1 cellular context compared by ENCODE assay signal in genomic region chr7:113118074-113118959, GRCh38.
A peak's percentile ranks its signal among the peaks of the same experiment; 100 is the strongest.
TF ChIP-seq lines count a peak whose summit lies in the region.

SMIM30 (minus strand) TSS chr7:113118554; CDS start chr7:113117578, 976 bp downstream.

TF ChIP-seq in K562, 482 proteins besides CTCF, POLR2A, EP300 and RAD21 (continued from another document and continues in another):
- TF ChIP-seq, protein P1, sequence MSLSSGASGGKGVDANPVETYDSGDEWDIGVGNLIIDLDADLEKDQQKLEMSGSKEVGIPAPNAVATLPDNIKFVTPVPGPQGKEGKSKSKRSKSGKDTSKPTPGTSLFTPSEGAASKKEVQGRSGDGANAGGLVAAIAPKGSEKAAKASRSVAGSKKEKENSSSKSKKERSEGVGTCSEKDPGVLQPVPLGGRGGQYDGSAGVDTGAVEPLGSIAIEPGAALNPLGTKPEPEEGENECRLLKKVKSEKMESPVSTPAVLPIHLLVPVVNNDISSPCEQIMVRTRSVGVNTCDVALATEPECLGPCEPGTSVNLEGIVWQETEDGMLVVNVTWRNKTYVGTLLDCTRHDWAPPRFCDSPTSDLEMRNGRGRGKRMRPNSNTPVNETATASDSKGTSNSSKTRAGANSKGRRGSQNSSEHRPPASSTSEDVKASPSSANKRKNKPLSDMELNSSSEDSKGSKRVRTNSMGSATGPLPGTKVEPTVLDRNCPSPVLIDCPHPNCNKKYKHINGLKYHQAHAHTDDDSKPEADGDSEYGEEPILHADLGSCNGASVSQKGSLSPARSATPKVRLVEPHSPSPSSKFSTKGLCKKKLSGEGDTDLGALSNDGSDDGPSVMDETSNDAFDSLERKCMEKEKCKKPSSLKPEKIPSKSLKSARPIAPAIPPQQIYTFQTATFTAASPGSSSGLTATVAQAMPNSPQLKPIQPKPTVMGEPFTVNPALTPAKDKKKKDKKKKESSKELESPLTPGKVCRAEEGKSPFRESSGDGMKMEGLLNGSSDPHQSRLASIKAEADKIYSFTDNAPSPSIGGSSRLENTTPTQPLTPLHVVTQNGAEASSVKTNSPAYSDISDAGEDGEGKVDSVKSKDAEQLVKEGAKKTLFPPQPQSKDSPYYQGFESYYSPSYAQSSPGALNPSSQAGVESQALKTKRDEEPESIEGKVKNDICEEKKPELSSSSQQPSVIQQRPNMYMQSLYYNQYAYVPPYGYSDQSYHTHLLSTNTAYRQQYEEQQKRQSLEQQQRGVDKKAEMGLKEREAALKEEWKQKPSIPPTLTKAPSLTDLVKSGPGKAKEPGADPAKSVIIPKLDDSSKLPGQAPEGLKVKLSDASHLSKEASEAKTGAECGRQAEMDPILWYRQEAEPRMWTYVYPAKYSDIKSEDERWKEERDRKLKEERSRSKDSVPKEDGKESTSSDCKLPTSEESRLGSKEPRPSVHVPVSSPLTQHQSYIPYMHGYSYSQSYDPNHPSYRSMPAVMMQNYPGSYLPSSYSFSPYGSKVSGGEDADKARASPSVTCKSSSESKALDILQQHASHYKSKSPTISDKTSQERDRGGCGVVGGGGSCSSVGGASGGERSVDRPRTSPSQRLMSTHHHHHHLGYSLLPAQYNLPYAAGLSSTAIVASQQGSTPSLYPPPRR (CRISPR knock-in tag; IDR thresholded peaks at IDR 0.05; ENCODE audit: borderline replicate concordance), result no peak
- no peak for TF ChIP-seq ZNF449 (CRISPR knock-in tag; IDR thresholded peaks at IDR 0.05)
- peak; percentile 79 for TF ChIP-seq ZNF766 (CRISPR knock-in tag; conservative IDR thresholded peaks at IDR 0.05)
- TF ChIP-seq KLF16 (IDR thresholded peaks at IDR 0.05), result no peak
- TF ChIP-seq SIN3A (IDR thresholded peaks at IDR 0.05; ENCODE audit: borderline replicate concordance in 2 of 2, control insufficient read depth in 1 of 2, low read depth in 2 of 2, low read length in 2 of 2), result peak in 1 of 2 experiments; percentile 17; a peak in 1 of 4 replicates
- TF ChIP-seq, protein P2, sequence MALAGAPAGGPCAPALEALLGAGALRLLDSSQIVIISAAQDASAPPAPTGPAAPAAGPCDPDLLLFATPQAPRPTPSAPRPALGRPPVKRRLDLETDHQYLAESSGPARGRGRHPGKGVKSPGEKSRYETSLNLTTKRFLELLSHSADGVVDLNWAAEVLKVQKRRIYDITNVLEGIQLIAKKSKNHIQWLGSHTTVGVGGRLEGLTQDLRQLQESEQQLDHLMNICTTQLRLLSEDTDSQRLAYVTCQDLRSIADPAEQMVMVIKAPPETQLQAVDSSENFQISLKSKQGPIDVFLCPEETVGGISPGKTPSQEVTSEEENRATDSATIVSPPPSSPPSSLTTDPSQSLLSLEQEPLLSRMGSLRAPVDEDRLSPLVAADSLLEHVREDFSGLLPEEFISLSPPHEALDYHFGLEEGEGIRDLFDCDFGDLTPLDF (CRISPR knock-in tag; IDR thresholded peaks at IDR 0.05), result peak; percentile 40; the same call in 1 of the 2 replicates
- TF ChIP-seq KLF6 (CRISPR knock-in tag; IDR thresholded peaks at IDR 0.05; ENCODE audit: borderline replicate concordance), result peak; percentile 88; the same call in 1 of the 2 replicates
- TF ChIP-seq, protein P3, sequence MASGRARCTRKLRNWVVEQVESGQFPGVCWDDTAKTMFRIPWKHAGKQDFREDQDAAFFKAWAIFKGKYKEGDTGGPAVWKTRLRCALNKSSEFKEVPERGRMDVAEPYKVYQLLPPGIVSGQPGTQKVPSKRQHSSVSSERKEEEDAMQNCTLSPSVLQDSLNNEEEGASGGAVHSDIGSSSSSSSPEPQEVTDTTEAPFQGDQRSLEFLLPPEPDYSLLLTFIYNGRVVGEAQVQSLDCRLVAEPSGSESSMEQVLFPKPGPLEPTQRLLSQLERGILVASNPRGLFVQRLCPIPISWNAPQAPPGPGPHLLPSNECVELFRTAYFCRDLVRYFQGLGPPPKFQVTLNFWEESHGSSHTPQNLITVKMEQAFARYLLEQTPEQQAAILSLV (tag; IDR thresholded peaks at IDR 0.05), result no peak
- peak; percentile 76 for TF ChIP-seq CHD2 (IDR thresholded peaks at IDR 0.05; ENCODE audit: low read depth, low read length)
- TF ChIP-seq ZMIZ1 (IDR thresholded peaks at IDR 0.05; ENCODE audit: low read depth in 2 of 2, low read length in 2 of 2), result peak in 1 of 2 experiments; percentile 55; a peak in 1 of 4 replicates
- peak; percentile 81 for TF ChIP-seq EP400 (IDR thresholded peaks at IDR 0.05)
- TF ChIP-seq, protein P4, sequence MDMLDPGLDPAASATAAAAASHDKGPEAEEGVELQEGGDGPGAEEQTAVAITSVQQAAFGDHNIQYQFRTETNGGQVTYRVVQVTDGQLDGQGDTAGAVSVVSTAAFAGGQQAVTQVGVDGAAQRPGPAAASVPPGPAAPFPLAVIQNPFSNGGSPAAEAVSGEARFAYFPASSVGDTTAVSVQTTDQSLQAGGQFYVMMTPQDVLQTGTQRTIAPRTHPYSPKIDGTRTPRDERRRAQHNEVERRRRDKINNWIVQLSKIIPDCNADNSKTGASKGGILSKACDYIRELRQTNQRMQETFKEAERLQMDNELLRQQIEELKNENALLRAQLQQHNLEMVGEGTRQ (CRISPR knock-in tag; IDR thresholded peaks at IDR 0.05), result no peak; the same call in 1 of the 2 replicates
- TF ChIP-seq ZZZ3 (IDR thresholded peaks at IDR 0.05), result no peak
- TF ChIP-seq, protein P5, sequence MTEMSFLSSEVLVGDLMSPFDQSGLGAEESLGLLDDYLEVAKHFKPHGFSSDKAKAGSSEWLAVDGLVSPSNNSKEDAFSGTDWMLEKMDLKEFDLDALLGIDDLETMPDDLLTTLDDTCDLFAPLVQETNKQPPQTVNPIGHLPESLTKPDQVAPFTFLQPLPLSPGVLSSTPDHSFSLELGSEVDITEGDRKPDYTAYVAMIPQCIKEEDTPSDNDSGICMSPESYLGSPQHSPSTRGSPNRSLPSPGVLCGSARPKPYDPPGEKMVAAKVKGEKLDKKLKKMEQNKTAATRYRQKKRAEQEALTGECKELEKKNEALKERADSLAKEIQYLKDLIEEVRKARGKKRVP (CRISPR knock-in tag; IDR thresholded peaks at IDR 0.05), result peak; percentile 46; the same call in 1 of the 2 replicates
- peak; percentile 39; the same call in 1 of the 2 replicates for TF ChIP-seq ZKSCAN1 (IDR thresholded peaks at IDR 0.05; ENCODE audit: low read depth, low read length)
- 0 out of 2 replicates have a peak, but pooled peaks have one; percentile 52 for TF ChIP-seq LEF1 (IDR thresholded peaks at IDR 0.05)
- TF ChIP-seq CREM (IDR thresholded peaks at IDR 0.05; ENCODE audit: low read depth), result peak; percentile 98
- TF ChIP-seq ETV1 (tag; conservative IDR thresholded peaks at IDR 0.05; ENCODE audit: low read depth), result 0 out of 2 replicates have a peak, but pooled peaks have one; percentile 25
- TF ChIP-seq, protein P6, sequence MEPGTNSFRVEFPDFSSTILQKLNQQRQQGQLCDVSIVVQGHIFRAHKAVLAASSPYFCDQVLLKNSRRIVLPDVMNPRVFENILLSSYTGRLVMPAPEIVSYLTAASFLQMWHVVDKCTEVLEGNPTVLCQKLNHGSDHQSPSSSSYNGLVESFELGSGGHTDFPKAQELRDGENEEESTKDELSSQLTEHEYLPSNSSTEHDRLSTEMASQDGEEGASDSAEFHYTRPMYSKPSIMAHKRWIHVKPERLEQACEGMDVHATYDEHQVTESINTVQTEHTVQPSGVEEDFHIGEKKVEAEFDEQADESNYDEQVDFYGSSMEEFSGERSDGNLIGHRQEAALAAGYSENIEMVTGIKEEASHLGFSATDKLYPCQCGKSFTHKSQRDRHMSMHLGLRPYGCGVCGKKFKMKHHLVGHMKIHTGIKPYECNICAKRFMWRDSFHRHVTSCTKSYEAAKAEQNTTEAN (CRISPR knock-in tag; IDR thresholded peaks at IDR 0.05), result no peak
- TF ChIP-seq DACH1 (IDR thresholded peaks at IDR 0.05; ENCODE audit: partially characterized antibody), result peak; percentile 84
- TF ChIP-seq, protein P7, sequence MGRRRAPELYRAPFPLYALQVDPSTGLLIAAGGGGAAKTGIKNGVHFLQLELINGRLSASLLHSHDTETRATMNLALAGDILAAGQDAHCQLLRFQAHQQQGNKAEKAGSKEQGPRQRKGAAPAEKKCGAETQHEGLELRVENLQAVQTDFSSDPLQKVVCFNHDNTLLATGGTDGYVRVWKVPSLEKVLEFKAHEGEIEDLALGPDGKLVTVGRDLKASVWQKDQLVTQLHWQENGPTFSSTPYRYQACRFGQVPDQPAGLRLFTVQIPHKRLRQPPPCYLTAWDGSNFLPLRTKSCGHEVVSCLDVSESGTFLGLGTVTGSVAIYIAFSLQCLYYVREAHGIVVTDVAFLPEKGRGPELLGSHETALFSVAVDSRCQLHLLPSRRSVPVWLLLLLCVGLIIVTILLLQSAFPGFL (CRISPR knock-in tag; IDR thresholded peaks at IDR 0.05), result 0 out of 2 replicates have a peak, but pooled peaks have one; percentile 90
- TF ChIP-seq, protein P8, sequence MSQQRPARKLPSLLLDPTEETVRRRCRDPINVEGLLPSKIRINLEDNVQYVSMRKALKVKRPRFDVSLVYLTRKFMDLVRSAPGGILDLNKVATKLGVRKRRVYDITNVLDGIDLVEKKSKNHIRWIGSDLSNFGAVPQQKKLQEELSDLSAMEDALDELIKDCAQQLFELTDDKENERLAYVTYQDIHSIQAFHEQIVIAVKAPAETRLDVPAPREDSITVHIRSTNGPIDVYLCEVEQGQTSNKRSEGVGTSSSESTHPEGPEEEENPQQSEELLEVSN (IDR thresholded peaks at IDR 0.05; ENCODE audit: borderline replicate concordance in 1 of 2, extremely low read depth in 1 of 2, insufficient read depth in 1 of 2, insufficient read length in 1 of 2, low read depth in 1 of 2, low read length in 1 of 2, poor library complexity in 1 of 2, severe bottlenecking in 1 of 2), result peak; percentile 80 to 89
- TF ChIP-seq, protein P9, sequence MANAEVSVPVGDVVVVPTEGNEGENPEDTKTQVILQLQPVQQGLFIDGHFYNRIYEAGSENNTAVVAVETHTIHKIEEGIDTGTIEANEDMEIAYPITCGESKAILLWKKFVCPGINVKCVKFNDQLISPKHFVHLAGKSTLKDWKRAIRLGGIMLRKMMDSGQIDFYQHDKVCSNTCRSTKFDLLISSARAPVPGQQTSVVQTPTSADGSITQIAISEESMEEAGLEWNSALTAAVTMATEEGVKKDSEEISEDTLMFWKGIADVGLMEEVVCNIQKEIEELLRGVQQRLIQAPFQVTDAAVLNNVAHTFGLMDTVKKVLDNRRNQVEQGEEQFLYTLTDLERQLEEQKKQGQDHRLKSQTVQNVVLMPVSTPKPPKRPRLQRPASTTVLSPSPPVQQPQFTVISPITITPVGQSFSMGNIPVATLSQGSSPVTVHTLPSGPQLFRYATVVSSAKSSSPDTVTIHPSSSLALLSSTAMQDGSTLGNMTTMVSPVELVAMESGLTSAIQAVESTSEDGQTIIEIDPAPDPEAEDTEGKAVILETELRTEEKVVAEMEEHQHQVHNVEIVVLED (CRISPR knock-in tag; IDR thresholded peaks at IDR 0.05), result peak; percentile 90
- TF ChIP-seq SMARCA5 (IDR thresholded peaks at IDR 0.05), result no peak
- TF ChIP-seq NEUROD1 (IDR thresholded peaks at IDR 0.05; ENCODE audit: borderline replicate concordance, low read depth, low read length, partially characterized antibody), result peak; percentile 31
- TF ChIP-seq, protein P10, sequence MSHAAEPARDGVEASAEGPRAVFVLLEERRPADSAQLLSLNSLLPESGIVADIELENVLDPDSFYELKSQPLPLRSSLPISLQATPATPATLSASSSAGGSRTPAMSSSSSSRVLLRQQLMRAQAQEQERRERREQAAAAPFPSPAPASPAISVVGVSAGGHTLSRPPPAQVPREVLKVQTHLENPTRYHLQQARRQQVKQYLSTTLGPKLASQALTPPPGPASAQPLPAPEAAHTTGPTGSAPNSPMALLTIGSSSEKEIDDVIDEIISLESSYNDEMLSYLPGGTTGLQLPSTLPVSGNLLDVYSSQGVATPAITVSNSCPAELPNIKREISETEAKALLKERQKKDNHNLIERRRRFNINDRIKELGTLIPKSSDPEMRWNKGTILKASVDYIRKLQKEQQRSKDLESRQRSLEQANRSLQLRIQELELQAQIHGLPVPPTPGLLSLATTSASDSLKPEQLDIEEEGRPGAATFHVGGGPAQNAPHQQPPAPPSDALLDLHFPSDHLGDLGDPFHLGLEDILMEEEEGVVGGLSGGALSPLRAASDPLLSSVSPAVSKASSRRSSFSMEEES (CRISPR knock-in tag; IDR thresholded peaks at IDR 0.05), result peak; percentile 51; the same call in 1 of the 2 replicates
- TF ChIP-seq TOE1 (IDR thresholded peaks at IDR 0.05; ENCODE audit: borderline replicate concordance), result peak; percentile 61
- no peak for TF ChIP-seq TOE1 (CRISPR knock-in tag; IDR thresholded peaks at IDR 0.05; ENCODE audit: borderline replicate concordance, low read depth)
- no peak for TF ChIP-seq HNRNPL (IDR thresholded peaks at IDR 0.05; ENCODE audit: low read depth, low read length)
- 0 out of 2 replicates have a peak, but pooled peaks have one; percentile 22 for TF ChIP-seq ETV5 (CRISPR knock-in tag; IDR thresholded peaks at IDR 0.05; ENCODE audit: low read depth)
- TF ChIP-seq CTBP1 (IDR thresholded peaks at IDR 0.05; ENCODE audit: borderline replicate concordance), result peak; percentile 71
